Comparison of ENCODE assay signal across 16 cellular contexts in genomic region chr7:150308575-150308974, GRCh38. TPM values are rescaled to one million over a fixed set of nuclear protein-coding genes. Genes with fewer than 3 reads are reported as not detected.
A peak's percentile ranks its signal among the peaks of the same experiment; 100 is the strongest.
DNase-seq lines count a peak whose midpoint lies in the region; ATAC-seq and TF ChIP-seq lines count a peak whose summit lies in the region.
"Had no signal": no experiment of that assay in that cellular context is flagged by ENCODE, and none has a peak within 500 bp of the region (broad histone marks: within the 10 kb centered on the region; RNA-seq: fewer than 3 reads in every experiment).

No MANE protein-coding gene starts in this region.

- no peak overlapping the region for H4K12ac ChIP-seq in trophoblast cell (ENCODE audit: low read depth, low read length)

- H2BK12ac ChIP-seq in trophoblast cell (ENCODE audit: low read length): peak overlapping the region; percentile 50

- peak overlapping the region; percentile 45 for H2BK120ac ChIP-seq in trophoblast cell (ENCODE audit: insufficient read depth, low read length, poor library complexity)

- no peak overlapping the region for H2BK5ac ChIP-seq in trophoblast cell (ENCODE audit: low read depth, low read length, poor library complexity)

- H3K27ac ChIP-seq in HCT116 (ENCODE audit: low read depth, low read length) (no peak overlapping the region), trophoblast cell (ENCODE audit: low read depth, low read length) (no peak overlapping the region)
- H3K27ac ChIP-seq: BLaER1, GM23248 had no signal

- H3K18ac ChIP-seq in trophoblast cell (ENCODE audit: low read length): no peak overlapping the region

- TF ChIP-seq CTCF in HCT116 (IDR thresholded peaks at IDR 0.05 in 2 of 3, conservative IDR thresholded peaks at IDR 0.05 in 1 of 3; ENCODE audit: borderline replicate concordance in 1 of 3, insufficient read depth in 1 of 3, low read depth in 2 of 3, low read length in 2 of 3) (no peak), lower leg skin (IDR thresholded peaks at IDR 0.05) (no peak)

- peaks cover 14% of the 10 kb centered on the region for H3K4me1 Mint-ChIP-seq in activated T-helper 17 cell treated with anti-CD3 and anti-CD28 coated beads, Interleukin-2, amount 50 U/mL, for 72 hours

- peak overlapping the region; percentile 26 for H3K27ac Mint-ChIP-seq in activated T-helper 17 cell treated with anti-CD3 and anti-CD28 coated beads, Interleukin-2, amount 50 U/mL, for 72 hours
- H3K27ac Mint-ChIP-seq: IgD-negative memory B cell had no signal

- H3K9me2 ChIP-seq in HCT116 (ENCODE audit: insufficient read depth): no peaks in the 10 kb centered on the region

- H3K4me1 ChIP-seq in HCT116 (ENCODE audit: control insufficient read depth in 1 of 2, insufficient read depth in 2 of 2, low read length in 2 of 2): peaks cover 9 to 34% of the 10 kb centered on the region in 2 experiments
- H3K4me1 ChIP-seq in trophoblast cell (ENCODE audit: control insufficient read depth in 1 of 2, insufficient read depth in 2 of 2, low read length in 2 of 2): peaks cover 14 to 16% of the 10 kb centered on the region in 2 experiments

- H3K79me1 ChIP-seq in trophoblast cell (ENCODE audit: low read length): peaks cover 22% of the 10 kb centered on the region

- H3K27me3 ChIP-seq in HCT116 (ENCODE audit: insufficient read depth, low read length) (no peaks in the 10 kb centered on the region), trophoblast cell (ENCODE audit: insufficient read depth, low read length) (no peaks in the 10 kb centered on the region)
- H3K27me3 ChIP-seq: BLaER1 had no signal

- no peaks in the 10 kb centered on the region for H3K79me2 ChIP-seq in HCT116 (ENCODE audit: insufficient read depth, low read length)
- H3K79me2 ChIP-seq in trophoblast cell (ENCODE audit: control insufficient read depth, insufficient read depth, low read length, poor library complexity): no peaks in the 10 kb centered on the region

- CTCF ChIA-PET in HCT116 (lab: Charles Lee): no interaction called here

- no peak overlapping the region for H2AFZ ChIP-seq in HCT116 (ENCODE audit: low read depth, low read length, poor library complexity, severe bottlenecking)
- H2AFZ ChIP-seq in trophoblast cell (ENCODE audit: insufficient read depth, low read length, poor library complexity): no peak overlapping the region
- H2AFZ ChIP-seq: GM23248 had no signal

- no peak for ATAC-seq in HCT116
- ATAC-seq in activated T-helper 17 cell treated with anti-CD3 and anti-CD28 coated beads, Interleukin-2, amount 50 U/mL, for 72 hours (replicated peaks): no peak
- no peak for ATAC-seq in HG03342 (IDR thresholded peaks at IDR 0.05; ENCODE audit: unreplicated experiment)
- ATAC-seq: GM12878 had no signal

- POLR2A ChIA-PET in HCT116 (lab: Charles Lee): interaction anchor here (0.8 kb wide), 1 partner anchor 11 kb away, joined by 3 read pairs; no protein-coding TSS in a partner anchor

- no peak overlapping the region for H2AK5ac ChIP-seq in trophoblast cell (ENCODE audit: low read length)

- H3K9ac ChIP-seq in HCT116 (ENCODE audit: low read length) (no peak overlapping the region), trophoblast cell (ENCODE audit: low read length) (no peak overlapping the region)
- H3K9ac ChIP-seq: BLaER1, GM23248 had no signal

- no peaks in the 10 kb centered on the region for H3K36me3 ChIP-seq in HCT116 (ENCODE audit: control insufficient read depth in 1 of 2, insufficient read depth in 2 of 2, low read length in 2 of 2)
- H3K36me3 ChIP-seq in trophoblast cell (ENCODE audit: control insufficient read depth in 1 of 2, insufficient read depth in 2 of 2, low read length in 2 of 2): no peaks in the 10 kb centered on the region
- H3K36me3 ChIP-seq: BLaER1 had no signal

- H4K20me1 ChIP-seq in HCT116 (ENCODE audit: insufficient read depth): no peaks in the 10 kb centered on the region
- H4K20me1 ChIP-seq: BLaER1 had no signal

- H4K91ac ChIP-seq in trophoblast cell (ENCODE audit: low read depth, low read length): no peak overlapping the region

- no peaks in the 10 kb centered on the region for H3K27me3 Mint-ChIP-seq in activated T-helper 17 cell treated with anti-CD3 and anti-CD28 coated beads, Interleukin-2, amount 50 U/mL, for 72 hours
- H3K27me3 Mint-ChIP-seq: CD8-positive, alpha-beta memory T cell; IgD-negative memory B cell had no signal

- H3K4ac ChIP-seq in trophoblast cell (ENCODE audit: low read depth, low read length): no peak overlapping the region

- H3K36me3 Mint-ChIP-seq in activated T-helper 17 cell treated with anti-CD3 and anti-CD28 coated beads, Interleukin-2, amount 50 U/mL, for 72 hours (ENCODE audit: low read depth): no peaks in the 10 kb centered on the region

- intact Hi-C loops in HCT116 (cut with micrococcal nuclease) (loop anchor here (10.0 kb wide), 1 partner anchor 56 kb away; the partner anchor contains the start of gene REPIN1), lower leg skin (cut with DNase I; ENCODE audit: low total_unique reads) (no loop called here)

- H4K8ac ChIP-seq in trophoblast cell (ENCODE audit: low read depth, low read length): no peak overlapping the region

- H3K4me3 ChIP-seq in HCT116 (replicated peaks in 1 of 2; ENCODE audit: low read depth in 1 of 2, low read length in 2 of 2): no peak overlapping the region
- no peak overlapping the region for H3K4me3 ChIP-seq in trophoblast cell (ENCODE audit: low read depth, low read length)
- H3K4me3 ChIP-seq in lower leg skin (ENCODE audit: low read depth, poor library complexity, severe bottlenecking): no peak overlapping the region
- H3K4me3 ChIP-seq: BLaER1, GM12878, GM23248 had no signal

- H3K4me2 ChIP-seq in HCT116 (ENCODE audit: low read length): peak overlapping the region; percentile 57
- H3K4me2 ChIP-seq in trophoblast cell (ENCODE audit: low read length): no peak overlapping the region
- H3K4me2 ChIP-seq: BLaER1 had no signal

- BruUV-seq in HCT116 (replicated peaks; lab: Mats Ljungman, UMichigan): no TSS peak

- no peak overlapping the region for H3K14ac ChIP-seq in trophoblast cell (ENCODE audit: low read length)

- no peaks in the 10 kb centered on the region for H3K9me3 Mint-ChIP-seq in activated T-helper 17 cell treated with anti-CD3 and anti-CD28 coated beads, Interleukin-2, amount 50 U/mL, for 72 hours
- H3K9me3 Mint-ChIP-seq: CD8-positive, alpha-beta memory T cell had no signal

- no peak for DNase-seq in HCT116 (ENCODE audit: low read depth, low spot score)
- no peak for DNase-seq in trophoblast cell
- no peak for DNase-seq in lower leg skin (ENCODE audit: low spot score in 2 of 2)
- DNase-seq in NCI-H2081 (lab: John Stamatoyannopoulos, UW): no peak
- DNase-seq: AML-193; CD8-positive, alpha-beta memory T cell; DMS79; GM23248 had no signal

- TF ChIP-seq POLR2A in HCT116 (IDR thresholded peaks at IDR 0.05; ENCODE audit: borderline replicate concordance, extremely low read depth, insufficient read depth, insufficient read length) (no peak), lower leg skin (IDR thresholded peaks at IDR 0.05) (no peak)

- H3K4me3 Mint-ChIP-seq in activated T-helper 17 cell treated with anti-CD3 and anti-CD28 coated beads, Interleukin-2, amount 50 U/mL, for 72 hours: no peak overlapping the region
- H3K4me3 Mint-ChIP-seq: IgD-negative memory B cell had no signal

- no peak overlapping the region for H3K23ac ChIP-seq in trophoblast cell (ENCODE audit: low read length)

- RAD21 ChIA-PET in HCT116 (lab: Charles Lee; ENCODE audit: low non-redundant PET in 1 of 2, low total read pairs in 2 of 2, uncharacterized antibody in 2 of 2, unreplicated experiment in 2 of 2): no interaction called here

- H3K9me3 ChIP-seq in HCT116 (ENCODE audit: control insufficient read depth in 1 of 2, insufficient read depth in 1 of 2, low read depth in 1 of 2, low read length in 2 of 2): no peaks in the 10 kb centered on the region
- no peaks in the 10 kb centered on the region for H3K9me3 ChIP-seq in trophoblast cell (ENCODE audit: insufficient read depth, low read depth, low read length)
- H3K9me3 ChIP-seq: BLaER1 had no signal

- no peak for TF ChIP-seq RAD21 in HCT116 (IDR thresholded peaks at IDR 0.05; ENCODE audit: low read depth)

TF ChIP-seq in HCT116, 20 proteins besides CTCF, POLR2A, EP300 and RAD21 (continues in another document):
- no peak for TF ChIP-seq ZFX (IDR thresholded peaks at IDR 0.05)
- TF ChIP-seq TCF7L2 (IDR thresholded peaks at IDR 0.05; ENCODE audit: borderline replicate concordance, extremely low read depth, insufficient read depth, insufficient read length): no peak
- TF ChIP-seq SP1 (IDR thresholded peaks at IDR 0.05; ENCODE audit: low read depth): no peak
- TF ChIP-seq, protein P1, sequence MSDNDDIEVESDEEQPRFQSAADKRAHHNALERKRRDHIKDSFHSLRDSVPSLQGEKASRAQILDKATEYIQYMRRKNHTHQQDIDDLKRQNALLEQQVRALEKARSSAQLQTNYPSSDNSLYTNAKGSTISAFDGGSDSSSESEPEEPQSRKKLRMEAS (IDR thresholded peaks at IDR 0.05): no peak
- TF ChIP-seq YY1 (IDR thresholded peaks at IDR 0.05; ENCODE audit: extremely low read depth, insufficient replicate concordance, low read depth, low read length): no peak
- TF ChIP-seq ELF1 (IDR thresholded peaks at IDR 0.05; ENCODE audit: borderline replicate concordance, low read depth): no peak
- TF ChIP-seq CEBPB (IDR thresholded peaks at IDR 0.05; ENCODE audit: low read depth): no peak
- no peak for TF ChIP-seq JUND (IDR thresholded peaks at IDR 0.05)
- TF ChIP-seq FOSL1 (IDR thresholded peaks at IDR 0.05; ENCODE audit: low read depth): no peak

RNA-seq across cellular contexts. Expression of gene LRRC61, which starts 14.6 kb away (rescaled TPM):
- total RNA-seq in HCT116 (2021; ENCODE audit: unreplicated experiment): 12.0 TPM
- polyA plus RNA-seq in HCT116 (2012): 13.4 and 14.7 TPM in 2 replicates
- 10 to 100 TPM; 32.7 to 61.6 TPM for total RNA-seq in activated T-helper 17 cell treated with anti-CD3 and anti-CD28 coated beads, Interleukin-2, amount 50 U/mL, for 72 hours
- polyA plus RNA-seq in trophoblast cell (2013): 0.15 and 0.32 TPM in 2 replicates
- 10 to 100 TPM; 16.6 to 26.0 (median 18.6) TPM for total RNA-seq in lower leg skin
- total RNA-seq: G401, GM23248, HT1080 had no signal
- polyA plus RNA-seq: GM23248 had no signal

RNA-seq across cellular contexts. Expression of gene ACTR3C, which starts 14.8 kb away (rescaled TPM):
- total RNA-seq in HCT116 (2021; ENCODE audit: unreplicated experiment) (2.0 TPM), lower leg skin (10 to 100 TPM in 2 of 4 donors, 1 to 10 TPM in 2; 5.5 to 12.3 (median 9.4) TPM)
- 0.94 and 1.2 TPM in 2 replicates for polyA plus RNA-seq in HCT116 (2012)
- total RNA-seq in activated T-helper 17 cell treated with anti-CD3 and anti-CD28 coated beads, Interleukin-2, amount 50 U/mL, for 72 hours: 10 to 100 TPM in 1 of 2 donors, 1 to 10 TPM in 1; 9.4 to 11.1 TPM
- polyA plus RNA-seq in trophoblast cell (2013): 0.03 and 0.11 TPM in 2 replicates
- total RNA-seq: GM23248, HT1080 had no signal
- polyA plus RNA-seq: GM23248 had no signal

RNA-seq across cellular contexts. Expression of gene RARRES2, which starts 32.9 kb away (rescaled TPM):
- total RNA-seq in HCT116 (2021; ENCODE audit: unreplicated experiment) (2.1 TPM), lower leg skin (10 to 100 TPM in 3 of 4 donors, 1 to 10 TPM in 1; 9.8 to 30.0 (median 16.8) TPM)
- polyA plus RNA-seq in HCT116 (2012): 0.22 and 0.25 TPM in 2 replicates
- total RNA-seq in activated T-helper 17 cell treated with anti-CD3 and anti-CD28 coated beads, Interleukin-2, amount 50 U/mL, for 72 hours: not detected
- 149 and 152 TPM in 2 replicates for polyA plus RNA-seq in trophoblast cell (2013)
- total RNA-seq: A673; CD8-positive, alpha-beta memory T cell; GM23248; HT1080 had no signal
- polyA plus RNA-seq: CD8-positive, alpha-beta memory T cell; GM23248; IgD-negative memory B cell had no signal
